1 cellular context compared by ENCODE assay signal in genomic region chr6:160102956-160103824, GRCh38.
TF ChIP-seq lines count a peak whose summit lies in the region.

No MANE protein-coding gene starts in this region.

TF ChIP-seq in GM23338, 12 proteins besides CTCF, POLR2A, EP300 and RAD21 (continued from another document):
- TF ChIP-seq, protein P1, sequence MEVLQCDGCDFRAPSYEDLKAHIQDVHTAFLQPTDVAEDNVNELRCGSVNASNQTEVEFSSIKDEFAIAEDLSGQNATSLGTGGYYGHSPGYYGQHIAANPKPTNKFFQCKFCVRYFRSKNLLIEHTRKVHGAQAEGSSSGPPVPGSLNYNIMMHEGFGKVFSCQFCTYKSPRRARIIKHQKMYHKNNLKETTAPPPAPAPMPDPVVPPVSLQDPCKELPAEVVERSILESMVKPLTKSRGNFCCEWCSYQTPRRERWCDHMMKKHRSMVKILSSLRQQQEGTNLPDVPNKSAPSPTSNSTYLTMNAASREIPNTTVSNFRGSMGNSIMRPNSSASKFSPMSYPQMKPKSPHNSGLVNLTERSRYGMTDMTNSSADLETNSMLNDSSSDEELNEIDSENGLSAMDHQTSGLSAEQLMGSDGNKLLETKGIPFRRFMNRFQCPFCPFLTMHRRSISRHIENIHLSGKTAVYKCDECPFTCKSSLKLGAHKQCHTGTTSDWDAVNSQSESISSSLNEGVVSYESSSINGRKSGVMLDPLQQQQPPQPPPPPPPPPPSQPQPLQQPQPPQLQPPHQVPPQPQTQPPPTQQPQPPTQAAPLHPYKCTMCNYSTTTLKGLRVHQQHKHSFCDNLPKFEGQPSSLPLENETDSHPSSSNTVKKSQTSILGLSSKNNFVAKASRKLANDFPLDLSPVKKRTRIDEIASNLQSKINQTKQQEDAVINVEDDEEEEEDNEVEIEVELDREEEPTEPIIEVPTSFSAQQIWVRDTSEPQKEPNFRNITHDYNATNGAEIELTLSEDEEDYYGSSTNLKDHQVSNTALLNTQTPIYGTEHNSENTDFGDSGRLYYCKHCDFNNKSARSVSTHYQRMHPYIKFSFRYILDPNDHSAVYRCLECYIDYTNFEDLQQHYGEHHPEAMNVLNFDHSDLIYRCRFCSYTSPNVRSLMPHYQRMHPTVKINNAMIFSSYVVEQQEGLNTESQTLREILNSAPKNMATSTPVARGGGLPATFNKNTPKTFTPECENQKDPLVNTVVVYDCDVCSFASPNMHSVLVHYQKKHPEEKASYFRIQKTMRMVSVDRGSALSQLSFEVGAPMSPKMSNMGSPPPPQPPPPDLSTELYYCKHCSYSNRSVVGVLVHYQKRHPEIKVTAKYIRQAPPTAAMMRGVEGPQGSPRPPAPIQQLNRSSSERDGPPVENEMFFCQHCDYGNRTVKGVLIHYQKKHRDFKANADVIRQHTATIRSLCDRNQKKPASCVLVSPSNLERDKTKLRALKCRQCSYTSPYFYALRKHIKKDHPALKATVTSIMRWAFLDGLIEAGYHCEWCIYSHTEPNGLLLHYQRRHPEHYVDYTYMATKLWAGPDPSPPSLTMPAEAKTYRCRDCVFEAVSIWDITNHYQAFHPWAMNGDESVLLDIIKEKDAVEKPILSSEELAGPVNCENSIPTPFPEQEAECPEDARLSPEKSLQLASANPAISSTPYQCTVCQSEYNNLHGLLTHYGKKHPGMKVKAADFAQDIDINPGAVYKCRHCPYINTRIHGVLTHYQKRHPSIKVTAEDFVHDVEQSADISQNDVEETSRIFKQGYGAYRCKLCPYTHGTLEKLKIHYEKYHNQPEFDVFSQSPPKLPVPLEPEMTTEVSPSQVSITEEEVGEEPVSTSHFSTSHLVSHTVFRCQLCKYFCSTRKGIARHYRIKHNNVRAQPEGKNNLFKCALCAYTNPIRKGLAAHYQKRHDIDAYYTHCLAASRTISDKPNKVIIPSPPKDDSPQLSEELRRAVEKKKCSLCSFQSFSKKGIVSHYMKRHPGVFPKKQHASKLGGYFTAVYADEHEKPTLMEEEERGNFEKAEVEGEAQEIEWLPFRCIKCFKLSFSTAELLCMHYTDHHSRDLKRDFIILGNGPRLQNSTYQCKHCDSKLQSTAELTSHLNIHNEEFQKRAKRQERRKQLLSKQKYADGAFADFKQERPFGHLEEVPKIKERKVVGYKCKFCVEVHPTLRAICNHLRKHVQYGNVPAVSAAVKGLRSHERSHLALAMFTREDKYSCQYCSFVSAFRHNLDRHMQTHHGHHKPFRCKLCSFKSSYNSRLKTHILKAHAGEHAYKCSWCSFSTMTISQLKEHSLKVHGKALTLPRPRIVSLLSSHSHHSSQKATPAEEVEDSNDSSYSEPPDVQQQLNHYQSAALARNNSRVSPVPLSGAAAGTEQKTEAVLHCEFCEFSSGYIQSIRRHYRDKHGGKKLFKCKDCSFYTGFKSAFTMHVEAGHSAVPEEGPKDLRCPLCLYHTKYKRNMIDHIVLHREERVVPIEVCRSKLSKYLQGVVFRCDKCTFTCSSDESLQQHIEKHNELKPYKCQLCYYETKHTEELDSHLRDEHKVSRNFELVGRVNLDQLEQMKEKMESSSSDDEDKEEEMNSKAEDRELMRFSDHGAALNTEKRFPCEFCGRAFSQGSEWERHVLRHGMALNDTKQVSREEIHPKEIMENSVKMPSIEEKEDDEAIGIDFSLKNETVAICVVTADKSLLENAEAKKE (CRISPR knock-in tag; IDR thresholded peaks at IDR 0.05) = no peak
- TF ChIP-seq EZH2phosphoT487 (IDR thresholded peaks at IDR 0.05; ENCODE audit: unreplicated experiment) = no peak
- TF ChIP-seq JUNB (IDR thresholded peaks at IDR 0.05; ENCODE audit: unreplicated experiment) = no peak
- no peak for TF ChIP-seq STAT1 (IDR thresholded peaks at IDR 0.05; ENCODE audit: unreplicated experiment)
- no peak for TF ChIP-seq NANOG (IDR thresholded peaks at IDR 0.05; ENCODE audit: borderline replicate concordance)
